In genomic region chr2:135741043-135741394, GRCh38 we compare ENCODE assay signal across 1 cellular context.
TF ChIP-seq lines count a peak whose summit lies in the region.

No MANE protein-coding gene starts in this region.

TF ChIP-seq in K562, 482 proteins besides CTCF, POLR2A, EP300 and RAD21 (continues in another document):
- TF ChIP-seq KDM1A (IDR thresholded peaks at IDR 0.05): 0 out of 4 replicates have a peak, but pooled peaks of 1 of the 2 experiments have one; percentile 6
- TF ChIP-seq ZBTB33 (CRISPR knock-in tag; IDR thresholded peaks at IDR 0.05): no peak
- TF ChIP-seq, protein P1, sequence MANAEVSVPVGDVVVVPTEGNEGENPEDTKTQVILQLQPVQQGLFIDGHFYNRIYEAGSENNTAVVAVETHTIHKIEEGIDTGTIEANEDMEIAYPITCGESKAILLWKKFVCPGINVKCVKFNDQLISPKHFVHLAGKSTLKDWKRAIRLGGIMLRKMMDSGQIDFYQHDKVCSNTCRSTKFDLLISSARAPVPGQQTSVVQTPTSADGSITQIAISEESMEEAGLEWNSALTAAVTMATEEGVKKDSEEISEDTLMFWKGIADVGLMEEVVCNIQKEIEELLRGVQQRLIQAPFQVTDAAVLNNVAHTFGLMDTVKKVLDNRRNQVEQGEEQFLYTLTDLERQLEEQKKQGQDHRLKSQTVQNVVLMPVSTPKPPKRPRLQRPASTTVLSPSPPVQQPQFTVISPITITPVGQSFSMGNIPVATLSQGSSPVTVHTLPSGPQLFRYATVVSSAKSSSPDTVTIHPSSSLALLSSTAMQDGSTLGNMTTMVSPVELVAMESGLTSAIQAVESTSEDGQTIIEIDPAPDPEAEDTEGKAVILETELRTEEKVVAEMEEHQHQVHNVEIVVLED (CRISPR knock-in tag; IDR thresholded peaks at IDR 0.05): no peak
- no peak for TF ChIP-seq ZNF354B (CRISPR knock-in tag; IDR thresholded peaks at IDR 0.05)
- TF ChIP-seq ZNF133 (CRISPR knock-in tag; IDR thresholded peaks at IDR 0.05): no peak
- TF ChIP-seq ILF3 (IDR thresholded peaks at IDR 0.05; ENCODE audit: borderline replicate concordance): no peak
- TF ChIP-seq BRD9 (IDR thresholded peaks at IDR 0.05; ENCODE audit: low read depth, partially characterized antibody): peak; percentile 36
- no peak for TF ChIP-seq ETS1 (conservative IDR thresholded peaks at IDR 0.05; ENCODE audit: control insufficient read depth, low read depth, low read length)
- no peak for TF ChIP-seq POLR2H (tag; IDR thresholded peaks at IDR 0.05; ENCODE audit: low read depth)
- TF ChIP-seq, protein P2, sequence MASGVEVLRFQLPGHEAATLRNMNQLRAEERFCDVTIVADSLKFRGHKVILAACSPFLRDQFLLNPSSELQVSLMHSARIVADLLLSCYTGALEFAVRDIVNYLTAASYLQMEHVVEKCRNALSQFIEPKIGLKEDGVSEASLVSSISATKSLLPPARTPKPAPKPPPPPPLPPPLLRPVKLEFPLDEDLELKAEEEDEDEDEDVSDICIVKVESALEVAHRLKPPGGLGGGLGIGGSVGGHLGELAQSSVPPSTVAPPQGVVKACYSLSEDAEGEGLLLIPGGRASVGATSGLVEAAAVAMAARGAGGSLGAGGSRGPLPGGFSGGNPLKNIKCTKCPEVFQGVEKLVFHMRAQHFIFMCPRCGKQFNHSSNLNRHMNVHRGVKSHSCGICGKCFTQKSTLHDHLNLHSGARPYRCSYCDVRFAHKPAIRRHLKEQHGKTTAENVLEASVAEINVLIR (CRISPR knock-in tag; IDR thresholded peaks at IDR 0.05): no peak
- no peak for TF ChIP-seq SRSF3 (IDR thresholded peaks at IDR 0.05; ENCODE audit: insufficient read depth, low read length)
- TF ChIP-seq CHCHD3 (CRISPR knock-in tag; IDR thresholded peaks at IDR 0.05): no peak
- TF ChIP-seq SMARCB1 (IDR thresholded peaks at IDR 0.05; ENCODE audit: insufficient read length, low read depth): no peak
- 0 out of 2 replicates have a peak, but pooled peaks have one; percentile 18 for TF ChIP-seq HDGF (IDR thresholded peaks at IDR 0.05)
- TF ChIP-seq, protein P3, sequence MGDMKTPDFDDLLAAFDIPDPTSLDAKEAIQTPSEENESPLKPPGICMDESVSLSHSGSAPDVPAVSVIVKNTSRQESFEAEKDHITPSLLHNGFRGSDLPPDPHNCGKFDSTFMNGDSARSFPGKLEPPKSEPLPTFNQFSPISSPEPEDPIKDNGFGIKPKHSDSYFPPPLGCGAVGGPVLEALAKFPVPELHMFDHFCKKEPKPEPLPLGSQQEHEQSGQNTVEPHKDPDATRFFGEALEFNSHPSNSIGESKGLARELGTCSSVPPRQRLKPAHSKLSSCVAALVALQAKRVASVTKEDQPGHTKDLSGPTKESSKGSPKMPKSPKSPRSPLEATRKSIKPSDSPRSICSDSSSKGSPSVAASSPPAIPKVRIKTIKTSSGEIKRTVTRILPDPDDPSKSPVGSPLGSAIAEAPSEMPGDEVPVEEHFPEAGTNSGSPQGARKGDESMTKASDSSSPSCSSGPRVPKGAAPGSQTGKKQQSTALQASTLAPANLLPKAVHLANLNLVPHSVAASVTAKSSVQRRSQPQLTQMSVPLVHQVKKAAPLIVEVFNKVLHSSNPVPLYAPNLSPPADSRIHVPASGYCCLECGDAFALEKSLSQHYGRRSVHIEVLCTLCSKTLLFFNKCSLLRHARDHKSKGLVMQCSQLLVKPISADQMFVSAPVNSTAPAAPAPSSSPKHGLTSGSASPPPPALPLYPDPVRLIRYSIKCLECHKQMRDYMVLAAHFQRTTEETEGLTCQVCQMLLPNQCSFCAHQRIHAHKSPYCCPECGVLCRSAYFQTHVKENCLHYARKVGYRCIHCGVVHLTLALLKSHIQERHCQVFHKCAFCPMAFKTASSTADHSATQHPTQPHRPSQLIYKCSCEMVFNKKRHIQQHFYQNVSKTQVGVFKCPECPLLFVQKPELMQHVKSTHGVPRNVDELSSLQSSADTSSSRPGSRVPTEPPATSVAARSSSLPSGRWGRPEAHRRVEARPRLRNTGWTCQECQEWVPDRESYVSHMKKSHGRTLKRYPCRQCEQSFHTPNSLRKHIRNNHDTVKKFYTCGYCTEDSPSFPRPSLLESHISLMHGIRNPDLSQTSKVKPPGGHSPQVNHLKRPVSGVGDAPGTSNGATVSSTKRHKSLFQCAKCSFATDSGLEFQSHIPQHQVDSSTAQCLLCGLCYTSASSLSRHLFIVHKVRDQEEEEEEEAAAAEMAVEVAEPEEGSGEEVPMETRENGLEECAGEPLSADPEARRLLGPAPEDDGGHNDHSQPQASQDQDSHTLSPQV (IDR thresholded peaks at IDR 0.05): 0 out of 2 replicates have a peak, but pooled peaks have one; percentile 15
- TF ChIP-seq HDAC1 (IDR thresholded peaks at IDR 0.05): no peak
- no peak for TF ChIP-seq ZNF639 (CRISPR knock-in tag; conservative IDR thresholded peaks at IDR 0.05 in 1 of 2, IDR thresholded peaks at IDR 0.05 in 1 of 2)
- no peak for TF ChIP-seq SMARCA5 (IDR thresholded peaks at IDR 0.05)
- TF ChIP-seq, protein P4, sequence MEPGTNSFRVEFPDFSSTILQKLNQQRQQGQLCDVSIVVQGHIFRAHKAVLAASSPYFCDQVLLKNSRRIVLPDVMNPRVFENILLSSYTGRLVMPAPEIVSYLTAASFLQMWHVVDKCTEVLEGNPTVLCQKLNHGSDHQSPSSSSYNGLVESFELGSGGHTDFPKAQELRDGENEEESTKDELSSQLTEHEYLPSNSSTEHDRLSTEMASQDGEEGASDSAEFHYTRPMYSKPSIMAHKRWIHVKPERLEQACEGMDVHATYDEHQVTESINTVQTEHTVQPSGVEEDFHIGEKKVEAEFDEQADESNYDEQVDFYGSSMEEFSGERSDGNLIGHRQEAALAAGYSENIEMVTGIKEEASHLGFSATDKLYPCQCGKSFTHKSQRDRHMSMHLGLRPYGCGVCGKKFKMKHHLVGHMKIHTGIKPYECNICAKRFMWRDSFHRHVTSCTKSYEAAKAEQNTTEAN (CRISPR knock-in tag; IDR thresholded peaks at IDR 0.05): no peak
- no peak for TF ChIP-seq ZSCAN32 (CRISPR knock-in tag; IDR thresholded peaks at IDR 0.05)
- no peak for TF ChIP-seq TFAM (CRISPR knock-in tag; conservative IDR thresholded peaks at IDR 0.05)
- no peak for TF ChIP-seq PRMT5 (CRISPR knock-in tag; IDR thresholded peaks at IDR 0.05)
- TF ChIP-seq, protein P5, sequence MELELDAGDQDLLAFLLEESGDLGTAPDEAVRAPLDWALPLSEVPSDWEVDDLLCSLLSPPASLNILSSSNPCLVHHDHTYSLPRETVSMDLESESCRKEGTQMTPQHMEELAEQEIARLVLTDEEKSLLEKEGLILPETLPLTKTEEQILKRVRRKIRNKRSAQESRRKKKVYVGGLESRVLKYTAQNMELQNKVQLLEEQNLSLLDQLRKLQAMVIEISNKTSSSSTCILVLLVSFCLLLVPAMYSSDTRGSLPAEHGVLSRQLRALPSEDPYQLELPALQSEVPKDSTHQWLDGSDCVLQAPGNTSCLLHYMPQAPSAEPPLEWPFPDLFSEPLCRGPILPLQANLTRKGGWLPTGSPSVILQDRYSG (tag; conservative IDR thresholded peaks at IDR 0.05; ENCODE audit: low read depth): no peak
- TF ChIP-seq HMGN3 (IDR thresholded peaks at IDR 0.05; ENCODE audit: borderline replicate concordance, extremely low read depth, insufficient read length, low read depth, low read length): peak; percentile 3
- TF ChIP-seq ZNF830 (CRISPR knock-in tag; IDR thresholded peaks at IDR 0.05): no peak
- TF ChIP-seq, protein P6, sequence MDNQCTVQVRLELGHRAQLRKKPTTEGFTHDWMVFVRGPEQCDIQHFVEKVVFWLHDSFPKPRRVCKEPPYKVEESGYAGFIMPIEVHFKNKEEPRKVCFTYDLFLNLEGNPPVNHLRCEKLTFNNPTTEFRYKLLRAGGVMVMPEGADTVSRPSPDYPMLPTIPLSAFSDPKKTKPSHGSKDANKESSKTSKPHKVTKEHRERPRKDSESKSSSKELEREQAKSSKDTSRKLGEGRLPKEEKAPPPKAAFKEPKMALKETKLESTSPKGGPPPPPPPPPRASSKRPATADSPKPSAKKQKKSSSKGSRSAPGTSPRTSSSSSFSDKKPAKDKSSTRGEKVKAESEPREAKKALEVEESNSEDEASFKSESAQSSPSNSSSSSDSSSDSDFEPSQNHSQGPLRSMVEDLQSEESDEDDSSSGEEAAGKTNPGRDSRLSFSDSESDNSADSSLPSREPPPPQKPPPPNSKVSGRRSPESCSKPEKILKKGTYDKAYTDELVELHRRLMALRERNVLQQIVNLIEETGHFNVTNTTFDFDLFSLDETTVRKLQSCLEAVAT (IDR thresholded peaks at IDR 0.05): 0 out of 4 replicates have a peak, but pooled peaks of 1 of the 2 experiments have one; percentile 14
- TF ChIP-seq ZNF589 (CRISPR knock-in tag; IDR thresholded peaks at IDR 0.05; ENCODE audit: low read depth): 0 out of 2 replicates have a peak, but pooled peaks have one; percentile 43
- TF ChIP-seq CBFB (CRISPR knock-in tag; IDR thresholded peaks at IDR 0.05): no peak
- no peak for TF ChIP-seq PURB (CRISPR knock-in tag; IDR thresholded peaks at IDR 0.05; ENCODE audit: low read depth)
- TF ChIP-seq NCOR1 (IDR thresholded peaks at IDR 0.05): 0 out of 2 replicates have a peak, but pooled peaks have one; percentile 9
- no peak for TF ChIP-seq BDP1 (IDR thresholded peaks at IDR 0.05; ENCODE audit: insufficient read depth, insufficient read length)
- TF ChIP-seq, protein P7, sequence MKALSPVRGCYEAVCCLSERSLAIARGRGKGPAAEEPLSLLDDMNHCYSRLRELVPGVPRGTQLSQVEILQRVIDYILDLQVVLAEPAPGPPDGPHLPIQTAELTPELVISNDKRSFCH (CRISPR knock-in tag; IDR thresholded peaks at IDR 0.05): no peak
- TF ChIP-seq, protein P7 (tag; IDR thresholded peaks at IDR 0.05): peak; percentile 32; the same call in 1 of the 2 replicates
- TF ChIP-seq, protein P8, sequence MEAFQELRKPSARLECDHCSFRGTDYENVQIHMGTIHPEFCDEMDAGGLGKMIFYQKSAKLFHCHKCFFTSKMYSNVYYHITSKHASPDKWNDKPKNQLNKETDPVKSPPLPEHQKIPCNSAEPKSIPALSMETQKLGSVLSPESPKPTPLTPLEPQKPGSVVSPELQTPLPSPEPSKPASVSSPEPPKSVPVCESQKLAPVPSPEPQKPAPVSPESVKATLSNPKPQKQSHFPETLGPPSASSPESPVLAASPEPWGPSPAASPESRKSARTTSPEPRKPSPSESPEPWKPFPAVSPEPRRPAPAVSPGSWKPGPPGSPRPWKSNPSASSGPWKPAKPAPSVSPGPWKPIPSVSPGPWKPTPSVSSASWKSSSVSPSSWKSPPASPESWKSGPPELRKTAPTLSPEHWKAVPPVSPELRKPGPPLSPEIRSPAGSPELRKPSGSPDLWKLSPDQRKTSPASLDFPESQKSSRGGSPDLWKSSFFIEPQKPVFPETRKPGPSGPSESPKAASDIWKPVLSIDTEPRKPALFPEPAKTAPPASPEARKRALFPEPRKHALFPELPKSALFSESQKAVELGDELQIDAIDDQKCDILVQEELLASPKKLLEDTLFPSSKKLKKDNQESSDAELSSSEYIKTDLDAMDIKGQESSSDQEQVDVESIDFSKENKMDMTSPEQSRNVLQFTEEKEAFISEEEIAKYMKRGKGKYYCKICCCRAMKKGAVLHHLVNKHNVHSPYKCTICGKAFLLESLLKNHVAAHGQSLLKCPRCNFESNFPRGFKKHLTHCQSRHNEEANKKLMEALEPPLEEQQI (IDR thresholded peaks at IDR 0.05): peak; percentile 45; the same call in 1 of the 2 replicates
- no peak for TF ChIP-seq CEBPG (CRISPR knock-in tag; IDR thresholded peaks at IDR 0.05)
- no peak for TF ChIP-seq CEBPG (tag; conservative IDR thresholded peaks at IDR 0.05 in 1 of 2, IDR thresholded peaks at IDR 0.05 in 1 of 2)
- no peak for TF ChIP-seq MCM3 (IDR thresholded peaks at IDR 0.05)
- TF ChIP-seq ZNF398 (CRISPR knock-in tag; IDR thresholded peaks at IDR 0.05): no peak
- TF ChIP-seq MYC (IDR thresholded peaks at IDR 0.05; ENCODE audit: low read depth, low read length): no peak
- TF ChIP-seq MYC (CRISPR knock-in tag; IDR thresholded peaks at IDR 0.05; ENCODE audit: borderline replicate concordance, low read depth): no peak
